In genomic region chr2:31386648-31387047, GRCh38 we compare ENCODE assay signal across 12 cellular contexts. TPM values are rescaled to one million over a fixed set of nuclear protein-coding genes. Genes with fewer than 3 reads are reported as not detected.
DNase-seq lines count a peak whose midpoint lies in the region; ATAC-seq and TF ChIP-seq lines count a peak whose summit lies in the region.
"Had no signal": no experiment of that assay in that cellular context is flagged by ENCODE, and none has a peak within 500 bp of the region (broad histone marks: within the 10 kb centered on the region; RNA-seq: fewer than 3 reads in every experiment).

No MANE protein-coding gene starts in this region.

- no peaks in the 10 kb centered on the region for H3K9me3 ChIP-seq in BLaER1 treated with 17β-estradiol and CSF1 and Interleukin-3, amounts not matched to agents 10 nM and 100 nM (replicated peaks in 1 of 11)
- H3K9me3 ChIP-seq in HCT116 (ENCODE audit: control insufficient read depth in 1 of 2, insufficient read depth in 1 of 2, low read depth in 1 of 2, low read length in 2 of 2) (no peaks in the 10 kb centered on the region), left lung (no peaks in the 10 kb centered on the region), spleen (no peaks in the 10 kb centered on the region)

- ATAC-seq in HCT116, result no peak; the same call in 1 of the 2 replicates
- no peak for ATAC-seq in left lung
- no peak for ATAC-seq in HG02840 (IDR thresholded peaks at IDR 0.05; ENCODE audit: low FRiP score, unreplicated experiment)
- no peak for ATAC-seq in GM18519 (IDR thresholded peaks at IDR 0.05; ENCODE audit: low FRiP score, unreplicated experiment)
- ATAC-seq: activated CD8-positive, alpha-beta memory T cell treated with anti-CD3 and anti-CD28 coated beads, Interleukin-2, amount 10 ng/mL, durations not matched to agents 7 days and 5 days; activated naive CD4-positive, alpha-beta T cell treated with anti-CD3 and anti-CD28 coated beads, Interleukin-2, amount 50 U/mL, for 72 hours had no signal

- intact Hi-C loops in HCT116 (cut with micrococcal nuclease) (loop anchor here (1.0 kb wide), 1 partner anchor 138 kb away; no protein-coding TSS in a partner anchor), left lung (cut with DNase I) (no loop called here), spleen (cut with DNase I; ENCODE audit: low total_unique reads) (no loop called here)

- no peak overlapping the region for H3K9ac ChIP-seq in BLaER1 treated with 17β-estradiol and CSF1 and Interleukin-3, amounts not matched to agents 10 nM and 100 nM
- H3K9ac ChIP-seq in HCT116 (ENCODE audit: low read length), result no peak overlapping the region

- no peak for TF ChIP-seq POLR2A in HCT116 (IDR thresholded peaks at IDR 0.05; ENCODE audit: borderline replicate concordance, extremely low read depth, insufficient read depth, insufficient read length)
- TF ChIP-seq POLR2A in spleen (IDR thresholded peaks at IDR 0.05), result no peak

- peak overlapping the region in 9 of 11 experiments; percentile 19 to 91 (median 62); a peak in 15 of 22 replicates for H3K4me2 ChIP-seq in BLaER1 treated with 17β-estradiol and CSF1 and Interleukin-3, amounts not matched to agents 10 nM and 100 nM
- no peak overlapping the region for H3K4me2 ChIP-seq in HCT116 (ENCODE audit: low read length)

- no TSS peak for BruUV-seq in HCT116 (replicated peaks; lab: Mats Ljungman, UMichigan)

- H3K4me3 ChIP-seq in BLaER1 treated with 17β-estradiol and CSF1 and Interleukin-3, amounts not matched to agents 10 nM and 100 nM, result no peak overlapping the region
- no peak overlapping the region for H3K4me3 ChIP-seq in HCT116 (replicated peaks in 1 of 2; ENCODE audit: low read depth in 1 of 2, low read length in 2 of 2)
- no peak overlapping the region for H3K4me3 ChIP-seq in left lung
- no peak overlapping the region for H3K4me3 ChIP-seq in spleen

- CTCF ChIA-PET in HCT116 (lab: Charles Lee), result interaction anchor here (0.7 to 0.8 kb wide), 2 partner anchors 18 to 140 kb away, joined by 3 read pairs; no protein-coding TSS in a partner anchor

- TF ChIP-seq RAD21 in HCT116 (IDR thresholded peaks at IDR 0.05; ENCODE audit: low read depth), result peak; percentile 37; the same call in 1 of the 2 replicates

- H3K27me3 ChIP-seq in BLaER1 treated with 17β-estradiol and CSF1 and Interleukin-3, amounts not matched to agents 10 nM and 100 nM, result no peaks in the 10 kb centered on the region
- H3K27me3 ChIP-seq in HCT116 (ENCODE audit: insufficient read depth, low read length), result no peaks in the 10 kb centered on the region; the same call in 1 of the 2 replicates
- H3K27me3 ChIP-seq in left lung, result no peaks in the 10 kb centered on the region
- peaks cover 0 to 13% (median 0%) of the 10 kb centered on the region in 7 donors for H3K27me3 ChIP-seq in spleen (replicated peaks in 1 of 7)

- peak overlapping the region in 7 of 11 experiments; percentile 65 to 88 (median 73); a peak in 11 of 22 replicates for H3K27ac ChIP-seq in BLaER1 treated with 17β-estradiol and CSF1 and Interleukin-3, amounts not matched to agents 10 nM and 100 nM
- H3K27ac ChIP-seq in HCT116 (ENCODE audit: low read depth, low read length) (no peak overlapping the region), left lung (no peak overlapping the region), spleen (no peak overlapping the region)

- no peaks in the 10 kb centered on the region for H3K36me3 ChIP-seq in BLaER1 treated with 17β-estradiol and CSF1 and Interleukin-3, amounts not matched to agents 10 nM and 100 nM
- H3K36me3 ChIP-seq in HCT116 (ENCODE audit: control insufficient read depth in 1 of 2, insufficient read depth in 2 of 2, low read length in 2 of 2), result no peaks in the 10 kb centered on the region
- H3K36me3 ChIP-seq in left lung, result no peaks in the 10 kb centered on the region
- no peaks in the 10 kb centered on the region for H3K36me3 ChIP-seq in spleen

- peak; percentile 20 to 26 (median 23); a peak in 2 of 6 replicates for TF ChIP-seq CTCF in HCT116 (IDR thresholded peaks at IDR 0.05 in 2 of 3, conservative IDR thresholded peaks at IDR 0.05 in 1 of 3; ENCODE audit: borderline replicate concordance in 1 of 3, insufficient read depth in 1 of 3, low read depth in 2 of 3, low read length in 2 of 3)
- no peak for TF ChIP-seq CTCF in left lung (IDR thresholded peaks at IDR 0.05)
- no peak for TF ChIP-seq CTCF in spleen (IDR thresholded peaks at IDR 0.05 in 8 of 11, conservative IDR thresholded peaks at IDR 0.05 in 3 of 11)

- H3K79me2 ChIP-seq in HCT116 (ENCODE audit: insufficient read depth, low read length), result no peaks in the 10 kb centered on the region

- no peaks in the 10 kb centered on the region for H4K20me1 ChIP-seq in BLaER1 treated with 17β-estradiol and CSF1 and Interleukin-3, amounts not matched to agents 10 nM and 100 nM
- no peaks in the 10 kb centered on the region for H4K20me1 ChIP-seq in HCT116 (ENCODE audit: insufficient read depth)

- H3K4me1 ChIP-seq in BLaER1 treated with 17β-estradiol and CSF1 and Interleukin-3, amounts not matched to agents 10 nM and 100 nM, result peaks cover 24 to 60% (median 49%) of the 10 kb centered on the region in 10 experiments; a peak in 19 of 20 replicates
- peaks cover 2 to 28% of the 10 kb centered on the region in 2 experiments; a peak in 3 of 4 replicates for H3K4me1 ChIP-seq in HCT116 (ENCODE audit: control insufficient read depth in 1 of 2, insufficient read depth in 2 of 2, low read length in 2 of 2)
- H3K4me1 ChIP-seq in left lung, result peaks cover 0 to 4% of the 10 kb centered on the region in 2 donors
- H3K4me1 ChIP-seq in spleen, result no peaks in the 10 kb centered on the region

- POLR2A ChIA-PET in HCT116 (lab: Charles Lee), result no interaction called here

- RAD21 ChIA-PET in HCT116 (lab: Charles Lee; ENCODE audit: low non-redundant PET in 1 of 2, low total read pairs in 2 of 2, uncharacterized antibody in 2 of 2, unreplicated experiment in 2 of 2), result no interaction called here

- no peak overlapping the region for H2AFZ ChIP-seq in HCT116 (ENCODE audit: low read depth, low read length, poor library complexity, severe bottlenecking)

- no peak for DNase-seq in HCT116 (ENCODE audit: low read depth, low spot score)
- DNase-seq in SW 1271 (lab: John Stamatoyannopoulos, UW), result peak; percentile 14 to 29
- peak; percentile 51 for DNase-seq in islet precursor cell
- DNase-seq in left lung, result no peak
- no peak for DNase-seq in spleen
- DNase-seq: activated CD8-positive, alpha-beta memory T cell treated with anti-CD3 and anti-CD28 coated beads, Interleukin-2, amount 10 ng/mL, durations not matched to agents 7 days and 5 days; Kasumi-1 had no signal

- H3K9me2 ChIP-seq in HCT116 (ENCODE audit: insufficient read depth), result no peaks in the 10 kb centered on the region

TF ChIP-seq in HCT116, 20 proteins besides CTCF, POLR2A, EP300 and RAD21 (continues in another document):
- TF ChIP-seq SIN3A (IDR thresholded peaks at IDR 0.05; ENCODE audit: low read depth) (no peak), CBX3 (IDR thresholded peaks at IDR 0.05; ENCODE audit: low read depth) (no peak), EZH2phosphoT487 (IDR thresholded peaks at IDR 0.05; ENCODE audit: borderline replicate concordance) (no peak), MAX (IDR thresholded peaks at IDR 0.05) (no peak), EZH2 (IDR thresholded peaks at IDR 0.05) (no peak), ZBTB33 (IDR thresholded peaks at IDR 0.05; ENCODE audit: extremely low read depth, insufficient replicate concordance, low read length) (no peak), FOSL1 (IDR thresholded peaks at IDR 0.05; ENCODE audit: low read depth) (no peak), JUND (IDR thresholded peaks at IDR 0.05) (no peak), CEBPB (IDR thresholded peaks at IDR 0.05; ENCODE audit: low read depth) (no peak)

RNA-seq across cellular contexts. Expression of gene XDH, which starts 27.9 kb away (rescaled TPM):
- total RNA-seq in HCT116 (2021; ENCODE audit: unreplicated experiment) (0.15 TPM), left lung (1 to 10 TPM in 1 of 2 donors, under 1 TPM in 1; 0.05 to 2.1 TPM), spleen (not detected)
- polyA plus RNA-seq in HCT116 (2012), result 0.05 TPM in 2 replicates
- under 1 TPM in 1 of 3 donors, not detected in 2; 0.02 TPM for polyA plus RNA-seq in spleen
- total RNA-seq: activated naive CD4-positive, alpha-beta T cell treated with anti-CD3 and anti-CD28 coated beads, Interleukin-2, amount 50 U/mL, for 72 hours had no signal
- polyA plus RNA-seq: CD14-positive monocyte had no signal

Comparison
In these comparisons a context has a peak if more than half of its experiments do, and no peak if none do; other contexts are left out.
1. H3K27ac ChIP-seq: peak in BLaER1 treated with 17β-estradiol and CSF1 and Interleukin-3, amounts not matched to agents 10 nM and 100 nM (7 of 11); none in HCT116 (single experiment), left lung (0 of 2) and spleen (0 of 8).
2. DNase-seq: peak in SW 1271 (2 of 2) and islet precursor cell (single experiment); none in HCT116 (single experiment), left lung (0 of 2) and spleen (single experiment).
3. CTCF ChIP-seq: peak in HCT116 (3 of 3); none in left lung (0 of 2) and spleen (0 of 11).